ENCODE assay signal across 9 cellular contexts in the genomic region with DNA sequence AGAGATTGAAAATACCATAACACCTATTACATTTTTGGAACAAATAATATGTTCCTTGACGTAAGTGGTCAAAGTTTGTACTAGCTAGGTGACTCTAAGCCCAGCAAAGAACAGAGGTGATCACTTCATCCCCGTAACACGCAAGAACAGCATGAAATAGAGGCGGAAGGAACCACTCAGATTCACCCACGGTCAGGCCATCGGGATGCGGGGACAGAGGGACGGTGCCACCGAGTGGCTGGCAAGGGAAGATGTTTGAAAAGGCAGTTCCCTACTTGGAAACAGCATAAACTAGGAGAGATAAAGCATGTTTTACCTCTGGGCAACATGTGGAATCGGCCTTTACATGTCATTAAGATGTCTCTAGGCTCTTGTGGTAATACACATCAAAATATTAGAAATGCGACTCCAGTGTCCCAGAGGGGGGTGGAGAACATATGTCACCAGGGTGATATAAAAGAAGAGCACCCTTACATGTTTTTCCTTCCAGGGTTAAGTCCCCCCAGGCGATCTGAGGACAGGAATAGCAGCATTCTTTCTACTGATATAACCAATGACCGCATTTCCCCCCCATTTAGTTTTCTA.
A peak's percentile ranks its signal among the peaks of the same experiment; 100 is the strongest.
DNase-seq lines count a peak whose midpoint lies in the region; TF ChIP-seq lines count a peak whose summit lies in the region.
"Had no signal": no experiment of that assay in that cellular context is flagged by ENCODE, and none has a peak within 500 bp of the region (broad histone marks: within the 10 kb centered on the region; RNA-seq: fewer than 3 reads in every experiment).

No MANE protein-coding gene starts in this region.

- no peaks in the 10 kb centered on the region for H3K9me2 ChIP-seq in MM.1S (replicated peaks; ENCODE audit: insufficient read depth, low read length)

- H3K9ac ChIP-seq in MM.1S (ENCODE audit: low read length) (no peak overlapping the region), colonic mucosa (ENCODE audit: low read depth in 2 of 2, low read length in 2 of 2) (no peak overlapping the region)

- DNase-seq in D341Med (ENCODE audit: low spot score) = peak; percentile 67
- DNase-seq in astrocyte of the hippocampus (ENCODE audit: low read depth, low spot score) = peak; percentile 41
- DNase-seq in mesothelial cell of epicardium (ENCODE audit: low spot score in 2 of 2, unreplicated experiment in 2 of 2) = no peak
- DNase-seq in MM.1S = no peak
- no peak for DNase-seq in activated naive CD8-positive, alpha-beta T cell treated with anti-CD3 and anti-CD28 coated beads for 36 hours
- DNase-seq in posterior vena cava (ENCODE audit: low spot score) = no peak
- DNase-seq in colonic mucosa = no peak
- DNase-seq: activated CD8-positive, alpha-beta memory T cell treated with anti-CD3 and anti-CD28 coated beads, Interleukin-2, amount 50 U/mL, for 4 hours had no signal

- CTCF ChIA-PET in HEK293 (lab: Yijun Ruan, JAX) = interaction anchor here (1.2 kb wide), 1 partner anchor 94 kb away, joined by 5 read pairs; no protein-coding TSS in a partner anchor

- POLR2A ChIA-PET in HEK293 (lab: Yijun Ruan, JAX) = no interaction called here

- no peak for TF ChIP-seq CTCF in HEK293 (tag by site-specific recombination; IDR thresholded peaks at IDR 0.05)
- no peak for TF ChIP-seq CTCF in mesothelial cell of epicardium (IDR thresholded peaks at IDR 0.05; ENCODE audit: unreplicated experiment)
- no peak for TF ChIP-seq CTCF in MM.1S (IDR thresholded peaks at IDR 0.05; ENCODE audit: low read length)
- TF ChIP-seq CTCF in colonic mucosa (IDR thresholded peaks at IDR 0.05) = no peak

- H3K9me3 ChIP-seq in HEK293 (ENCODE audit: control insufficient read depth, insufficient read depth, low read depth, low read length) (no peaks in the 10 kb centered on the region), MM.1S (replicated peaks; ENCODE audit: insufficient read depth, low read length) (no peaks in the 10 kb centered on the region), colonic mucosa (no peaks in the 10 kb centered on the region)

- H3F3A ChIP-seq in MM.1S (ENCODE audit: insufficient read depth, low read length) = no peaks in the 10 kb centered on the region

- H3K4me3 Mint-ChIP-seq in mesothelial cell of epicardium = no peak overlapping the region
- H3K4me3 Mint-ChIP-seq in activated naive CD8-positive, alpha-beta T cell treated with anti-CD3 and anti-CD28 coated beads for 36 hours = no peak overlapping the region

- H3K27me3 ChIP-seq in MM.1S (replicated peaks; ENCODE audit: insufficient read depth, low read length) = no peaks in the 10 kb centered on the region
- no peaks in the 10 kb centered on the region for H3K27me3 ChIP-seq in colonic mucosa

- H2AFZ ChIP-seq in MM.1S (ENCODE audit: low read length) = no peak overlapping the region

- intact Hi-C loops in posterior vena cava (cut with DNase I) = loop anchor here in 1 of 2 donors (10.0 kb wide), 2 partner anchors 225 to 485 kb away; a partner anchor contains a TSS
- intact Hi-C loops in colonic mucosa (cut with DNase I) = loop anchor here (10.0 kb wide), 1 partner anchor 475 kb away; a partner anchor contains a TSS

- no peak overlapping the region for H3K4me2 ChIP-seq in MM.1S (ENCODE audit: low read depth, low read length)

- H3K27me3 Mint-ChIP-seq in mesothelial cell of epicardium (ENCODE audit: low read depth) = no peaks in the 10 kb centered on the region
- H3K27me3 Mint-ChIP-seq in activated naive CD8-positive, alpha-beta T cell treated with anti-CD3 and anti-CD28 coated beads for 36 hours = no peaks in the 10 kb centered on the region

- H3K27ac ChIP-seq in HEK293 (ENCODE audit: extremely low read depth, low read depth, low read length) (no peak overlapping the region), MM.1S (ENCODE audit: low read length) (no peak overlapping the region), colonic mucosa (no peak overlapping the region)

- H3K4me3 ChIP-seq in HEK293 (ENCODE audit: low read depth, low read length) (no peak overlapping the region), MM.1S (ENCODE audit: low read length) (no peak overlapping the region), colonic mucosa (no peak overlapping the region)

- peak overlapping the region; percentile 68 for H3K27ac Mint-ChIP-seq in mesothelial cell of epicardium
- H3K27ac Mint-ChIP-seq in activated naive CD8-positive, alpha-beta T cell treated with anti-CD3 and anti-CD28 coated beads for 36 hours = no peak overlapping the region

- peaks cover 3% of the 10 kb centered on the region for H3K9me3 Mint-ChIP-seq in mesothelial cell of epicardium
- H3K9me3 Mint-ChIP-seq in activated naive CD8-positive, alpha-beta T cell treated with anti-CD3 and anti-CD28 coated beads for 36 hours = no peaks in the 10 kb centered on the region

- H3K36me3 ChIP-seq in HEK293 (ENCODE audit: control insufficient read depth in 2 of 2, insufficient read depth in 1 of 2, low read length in 2 of 2) (peaks cover 0 to 55% of the 10 kb centered on the region in 2 experiments; a peak in 2 of 3 replicates), MM.1S (replicated peaks; ENCODE audit: insufficient read depth, low read length) (no peaks in the 10 kb centered on the region), colonic mucosa (no peaks in the 10 kb centered on the region)

- H3K4me1 Mint-ChIP-seq in mesothelial cell of epicardium = peaks cover 8% of the 10 kb centered on the region
- H3K4me1 Mint-ChIP-seq in activated naive CD8-positive, alpha-beta T cell treated with anti-CD3 and anti-CD28 coated beads for 36 hours = no peaks in the 10 kb centered on the region

- H3K36me3 Mint-ChIP-seq in mesothelial cell of epicardium = peaks cover 11% of the 10 kb centered on the region
- no peaks in the 10 kb centered on the region for H3K36me3 Mint-ChIP-seq in activated naive CD8-positive, alpha-beta T cell treated with anti-CD3 and anti-CD28 coated beads for 36 hours

- no peaks in the 10 kb centered on the region for H3K4me1 ChIP-seq in HEK293 (ENCODE audit: control insufficient read depth, insufficient read depth, low read length)
- no peaks in the 10 kb centered on the region for H3K4me1 ChIP-seq in MM.1S (ENCODE audit: low read length)
- no peaks in the 10 kb centered on the region for H3K4me1 ChIP-seq in colonic mucosa

- no peaks in the 10 kb centered on the region for H3K79me2 ChIP-seq in MM.1S (ENCODE audit: low read length)

- no peaks in the 10 kb centered on the region for H4K20me1 ChIP-seq in MM.1S (ENCODE audit: insufficient read depth, low read length)

TF ChIP-seq in HEK293, 187 proteins besides CTCF, POLR2A, EP300 and RAD21:
- TF ChIP-seq ZNF654 (tag by site-specific recombination; IDR thresholded peaks at IDR 0.05; ENCODE audit: low read depth) (peak; percentile 37), HOXD13 (CRISPR knock-in tag; IDR thresholded peaks at IDR 0.05; ENCODE audit: borderline replicate concordance) (no peak)

Comparison
In these comparisons a context has a peak if more than half of its experiments do, and no peak if none do; other contexts are left out.
1. DNase-seq: peak in D341Med (single experiment) and astrocyte of the hippocampus (single experiment); none in mesothelial cell of epicardium (0 of 2), MM.1S (single experiment), activated naive CD8-positive, alpha-beta T cell treated with anti-CD3 and anti-CD28 coated beads for 36 hours (single experiment), posterior vena cava (single experiment) and colonic mucosa (single experiment).